ENCODE assay signal across 1 cellular context in the genomic region with DNA sequence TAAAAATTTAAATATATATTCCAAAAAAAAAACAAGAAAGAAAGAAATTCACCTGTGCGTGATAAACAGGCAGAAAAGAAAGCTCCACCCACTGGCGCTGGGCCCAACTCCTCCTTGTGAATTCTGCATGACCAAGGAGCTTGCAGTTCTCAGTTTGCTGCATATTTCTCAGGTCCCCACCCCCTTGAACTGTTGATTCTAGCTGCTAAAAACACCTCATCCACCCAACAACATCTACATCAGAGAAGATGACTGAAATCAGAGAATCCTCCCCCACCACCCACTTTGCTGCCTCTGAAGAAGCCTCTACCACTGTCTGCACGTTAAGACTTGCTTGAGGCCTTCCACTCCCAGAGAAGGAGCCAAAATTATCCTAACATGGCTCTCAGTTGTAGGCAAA.
TF ChIP-seq lines count a peak whose summit lies in the region.

No MANE protein-coding gene starts in this region.

TF ChIP-seq in A549, 52 proteins besides CTCF, POLR2A, EP300 and RAD21 (continued from another document):
- TF ChIP-seq SREBF2 (IDR thresholded peaks at IDR 0.05) (no peak), MAZ (IDR thresholded peaks at IDR 0.05; ENCODE audit: borderline replicate concordance, low read depth, low read length) (no peak), PHF8 (IDR thresholded peaks at IDR 0.05; ENCODE audit: borderline replicate concordance, low read depth) (no peak)
